In genomic region chr2:224148058-224148457, GRCh38 we compare ENCODE assay signal across 5 cellular contexts.
DNase-seq lines count a peak whose midpoint lies in the region; ATAC-seq and TF ChIP-seq lines count a peak whose summit lies in the region.
"Not testable (repeated sequence)": the region's sequence is repeated elsewhere in the genome, so short reads cannot be mapped to it uniquely, and the experiment has no call there.

No MANE protein-coding gene starts in this region.

- H3K27me3 Mint-ChIP-seq in MCF 10A (ENCODE audit: insufficient read depth, unreplicated experiment), result not testable (repeated sequence)

- H3K4me3 Mint-ChIP-seq in MCF 10A (ENCODE audit: unreplicated experiment), result not testable (repeated sequence)

- H2BK12ac ChIP-seq in mesenchymal stem cell (ENCODE audit: low read length in 2 of 2), result not testable (repeated sequence)

- H2AK9ac ChIP-seq in IMR-90 (replicated peaks; ENCODE audit: low read depth, low read length, poor library complexity), result not testable (repeated sequence)

- H2BK20ac ChIP-seq in IMR-90 (ENCODE audit: low read depth, low read length), result not testable (repeated sequence)

- CTCF ChIA-PET in IMR-90 (lab: Yijun Ruan, JAX) (interaction anchor here (0.6 to 1.3 kb wide), 3 partner anchors 111 to 154 kb away, joined by 3 to 5 read pairs (median 4); no protein-coding TSS in a partner anchor), MCF 10A (lab: Yijun Ruan, JAX) (interaction anchor here (0.6 to 1.5 kb wide), 3 partner anchors 14 to 468 kb away, joined by 3 to 6 read pairs (median 6); no protein-coding TSS in a partner anchor)

- not testable (repeated sequence) for TF ChIP-seq POLR2A in IMR-90 (IDR thresholded peaks at IDR 0.05; ENCODE audit: low read depth, low read length); transverse colon (IDR thresholded peaks at IDR 0.05)

- not testable (repeated sequence) for H3K56ac ChIP-seq in IMR-90 (ENCODE audit: extremely low read depth, insufficient read depth, low read length)

- not testable (repeated sequence) for H2AFZ ChIP-seq in IMR-90 (replicated peaks; ENCODE audit: low read length, poor library complexity); hepatocyte; mesenchymal stem cell (ENCODE audit: low read depth, low read length)

- no CpG with 5 or more reads among the region's 5 CpGs for WGBS in IMR-90 (ENCODE audit: extremely low coverage in 2 of 2, insufficient read length in 1 of 2), 2 experiments
- WGBS in hepatocyte (ENCODE audit: low lambda C conversion rate, missing lambda C conversion rate), result 99% methylated on average over 5 of the region's 5 CpGs
- WGBS in mesenchymal stem cell, result 100% methylated on average over 4 of the region's 5 CpGs
- WGBS in transverse colon (ENCODE audit: low coverage in 1 of 2), 2 donors, result 93 to 96% methylated on average over 5 of the region's 5 CpGs

- peak overlapping the region; percentile 16; the same call in 1 of the 2 replicates for H2BK120ac ChIP-seq in IMR-90 (ENCODE audit: low read depth, low read length)
- H2BK120ac ChIP-seq in mesenchymal stem cell (ENCODE audit: low read depth, low read length), result not testable (repeated sequence)

- not testable (repeated sequence) for H2AK5ac ChIP-seq in IMR-90 (ENCODE audit: low read depth, low read length); mesenchymal stem cell (ENCODE audit: low read length, severe bottlenecking)

- not testable (repeated sequence) for H3K79me1 ChIP-seq in IMR-90 (ENCODE audit: low read depth in 1 of 2, low read length in 2 of 2); mesenchymal stem cell (replicated peaks; ENCODE audit: low read length, poor library complexity, severe bottlenecking)

- not testable (repeated sequence) for H3K18ac ChIP-seq in IMR-90 (ENCODE audit: low read depth, low read length); mesenchymal stem cell (ENCODE audit: low read depth in 1 of 2, low read length in 2 of 2)

- in situ Hi-C loops in IMR-90 (cut with MboI; ENCODE audit: low sequenced_read_pairs); transverse colon (cut with MboI; ENCODE audit: low pct_ligation_motif_present in 1 of 4, low pct_unique_long_range_greater_than_20kb in 1 of 4, low sequenced_read_pairs in 3 of 4): not testable (repeated sequence)

- intact Hi-C loops in IMR-90 (cut with micrococcal nuclease), result loop anchor here (5.0 kb wide), 1 partner anchor 101 kb away; no protein-coding TSS in a partner anchor
- intact Hi-C loops in MCF 10A (cut with micrococcal nuclease), result loop anchor here (5.0 kb wide), 2 partner anchors 119 to 134 kb away; no protein-coding TSS in a partner anchor
- intact Hi-C loops in transverse colon (cut with DNase I; ENCODE audit: low total_unique reads), result not testable (repeated sequence)

- TF ChIP-seq EP300 in transverse colon (IDR thresholded peaks at IDR 0.05; ENCODE audit: low read depth), result not testable (repeated sequence)

- H3K4me1 Mint-ChIP-seq in MCF 10A (ENCODE audit: insufficient read depth, unreplicated experiment), result peaks cover 47% of the 10 kb centered on the region

- H3K36me3 ChIP-seq in IMR-90 (ENCODE audit: control insufficient read depth, insufficient read depth, low read length); hepatocyte (replicated peaks; ENCODE audit: insufficient read depth, low read depth); mesenchymal stem cell (ENCODE audit: control insufficient read depth in 1 of 2, insufficient read depth in 2 of 2, low read depth in 1 of 2, low read length in 2 of 2); transverse colon: not testable (repeated sequence)

- POLR2A ChIA-PET in IMR-90 (lab: Charles Lee; ENCODE audit: unreplicated experiment), result not testable (repeated sequence)
- POLR2A ChIA-PET in MCF 10A (lab: Yijun Ruan, JAX), result interaction anchor here (0.8 to 1.2 kb wide), 2 partner anchors 15 to 96 kb away, joined by 3 to 4 read pairs; no protein-coding TSS in a partner anchor

- H3K4me2 ChIP-seq in IMR-90 (ENCODE audit: low read depth, low read length); hepatocyte; mesenchymal stem cell (ENCODE audit: low read length, poor library complexity, severe bottlenecking): not testable (repeated sequence)

- not testable (repeated sequence) for H3K9me3 ChIP-seq in IMR-90 (ENCODE audit: control insufficient read depth, insufficient read depth, low read length); hepatocyte (ENCODE audit: low read depth); mesenchymal stem cell (ENCODE audit: control insufficient read depth, low read length); transverse colon

- not testable (repeated sequence) for H3K9me2 ChIP-seq in hepatocyte (replicated peaks; ENCODE audit: insufficient read depth)

- TF ChIP-seq CTCF in IMR-90 (conservative IDR thresholded peaks at IDR 0.05; ENCODE audit: low read depth, low read length); MCF 10A (IDR thresholded peaks at IDR 0.05; ENCODE audit: unreplicated experiment); hepatocyte (IDR thresholded peaks at IDR 0.05; ENCODE audit: poor library complexity); transverse colon (IDR thresholded peaks at IDR 0.05): not testable (repeated sequence)

- H3K4ac ChIP-seq in IMR-90 (ENCODE audit: low read depth, low read length); mesenchymal stem cell (ENCODE audit: low read depth in 1 of 2, low read length in 2 of 2): not testable (repeated sequence)

- not testable (repeated sequence) for BruUV-seq in IMR-90 (replicated peaks; lab: Mats Ljungman, UMichigan); MCF 10A (replicated peaks; lab: Mats Ljungman, UMichigan)

- H2BK15ac ChIP-seq in IMR-90 (ENCODE audit: low read depth, low read length); mesenchymal stem cell (ENCODE audit: low read depth, poor library complexity, severe bottlenecking): not testable (repeated sequence)

- peaks cover 24% of the 10 kb centered on the region for H3K9me1 ChIP-seq in IMR-90 (ENCODE audit: insufficient read depth, low read length)

- not testable (repeated sequence) for H3K4me3 ChIP-seq in IMR-90 (ENCODE audit: insufficient read depth, low read depth, low read length); hepatocyte; mesenchymal stem cell (ENCODE audit: insufficient read depth in 1 of 2, low read depth in 1 of 2, low read length in 2 of 2); transverse colon

- H3K27me3 ChIP-seq in IMR-90 (ENCODE audit: control insufficient read depth, insufficient read depth, low read length); hepatocyte; mesenchymal stem cell (ENCODE audit: control insufficient read depth in 1 of 2, insufficient read depth in 1 of 2, low read length in 2 of 2); transverse colon: not testable (repeated sequence)

- H3K79me2 ChIP-seq in hepatocyte, result not testable (repeated sequence)

- not testable (repeated sequence) for H4K5ac ChIP-seq in IMR-90 (ENCODE audit: low read depth, low read length)

- H3K9me3 Mint-ChIP-seq in MCF 10A (ENCODE audit: unreplicated experiment), result not testable (repeated sequence)

- not testable (repeated sequence) for H2BK5ac ChIP-seq in IMR-90 (ENCODE audit: low read depth, low read length, poor library complexity, severe bottlenecking); mesenchymal stem cell (ENCODE audit: low read depth, low read length, poor library complexity, severe bottlenecking)

- H4K91ac ChIP-seq in IMR-90 (ENCODE audit: insufficient read depth, low read depth, low read length), result not testable (repeated sequence)
- H4K91ac ChIP-seq in mesenchymal stem cell (ENCODE audit: low read length), result peak overlapping the region; percentile 71

- H4K20me1 ChIP-seq in IMR-90 (ENCODE audit: insufficient read depth, low read length); hepatocyte (ENCODE audit: insufficient read depth, poor library complexity, severe bottlenecking): not testable (repeated sequence)

- not testable (repeated sequence) for H3K36me3 Mint-ChIP-seq in MCF 10A (ENCODE audit: insufficient read depth, unreplicated experiment)

- H3K27ac Mint-ChIP-seq in MCF 10A (ENCODE audit: low read depth, unreplicated experiment), result peak overlapping the region; percentile 97

- H4K8ac ChIP-seq in IMR-90 (ENCODE audit: low read depth in 2 of 2, low read length in 2 of 2); mesenchymal stem cell (ENCODE audit: low read length): not testable (repeated sequence)

- dilution Hi-C loops in IMR-90 (cut with HindIII; ENCODE audit: low sequenced_read_pairs, unreplicated experiment), result not testable (repeated sequence)

- not testable (repeated sequence) for H3K9ac ChIP-seq in IMR-90 (ENCODE audit: low read depth, low read length); mesenchymal stem cell (ENCODE audit: low read length)

- not testable (repeated sequence) for H3K14ac ChIP-seq in IMR-90 (replicated peaks; ENCODE audit: low read depth, low read length); mesenchymal stem cell (ENCODE audit: low read length in 2 of 2)

- not testable (repeated sequence) for H3K23ac ChIP-seq in IMR-90 (ENCODE audit: low read depth, low read length); mesenchymal stem cell (ENCODE audit: low read length in 2 of 2)

- DNase-seq in IMR-90; MCF 10A (ENCODE audit: unreplicated experiment); hepatocyte (ENCODE audit: low spot score); mesenchymal stem cell; transverse colon: not testable (repeated sequence)

- H3K27ac ChIP-seq in IMR-90 (ENCODE audit: insufficient read depth, low read length); mesenchymal stem cell (ENCODE audit: low read length, poor library complexity, severe bottlenecking): not testable (repeated sequence)
- H3K27ac ChIP-seq in hepatocyte (peak overlapping the region; percentile 94), transverse colon (peak overlapping the region; percentile 67 to 82 (median 72))

- TF ChIP-seq RAD21 in IMR-90 (IDR thresholded peaks at IDR 0.05; ENCODE audit: low read length), result not testable (repeated sequence)

- peaks cover 22% of the 10 kb centered on the region for H3K4me1 ChIP-seq in IMR-90 (ENCODE audit: control insufficient read depth, insufficient read depth, low read length)
- not testable (repeated sequence) for H3K4me1 ChIP-seq in hepatocyte (ENCODE audit: insufficient read depth); mesenchymal stem cell (ENCODE audit: control insufficient read depth, insufficient read depth, low read depth, low read length)
- H3K4me1 ChIP-seq in transverse colon, result peaks cover 0 to 26% (median 13%) of the 10 kb centered on the region in 4 donors

- ATAC-seq in IMR-90 (ENCODE audit: low read depth), result not testable (repeated sequence)
